Comparison of ENCODE assay signal across 13 cellular contexts in the genomic region with DNA sequence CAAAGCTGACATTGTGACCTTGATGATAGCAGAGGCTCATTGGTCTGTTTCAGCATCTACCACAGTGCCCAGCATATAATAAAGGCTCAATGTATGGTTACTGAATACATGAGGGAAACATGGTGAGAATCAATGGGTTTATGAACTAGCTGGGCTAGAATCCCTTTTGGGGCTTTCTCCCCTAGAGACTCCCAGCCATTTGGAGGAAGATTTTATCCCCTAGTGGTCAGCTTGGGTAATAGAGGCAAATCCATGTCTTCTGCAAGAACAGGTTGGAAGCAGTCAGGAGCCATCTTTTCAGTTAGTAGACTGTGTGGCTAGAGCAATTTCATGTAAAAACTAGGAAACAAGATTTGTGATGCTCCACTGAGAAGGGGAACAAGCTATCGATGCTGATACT. TPM values are rescaled to one million over a fixed set of nuclear protein-coding genes. Genes with fewer than 3 reads are reported as not detected.
A peak's percentile ranks its signal among the peaks of the same experiment; 100 is the strongest.
DNase-seq lines count a peak whose midpoint lies in the region; ATAC-seq, FAIRE-seq and TF ChIP-seq lines count a peak whose summit lies in the region.
"Had no signal": no experiment of that assay in that cellular context is flagged by ENCODE, and none has a peak within 500 bp of the region (broad histone marks: within the 10 kb centered on the region; RNA-seq: fewer than 3 reads in every experiment).

No MANE protein-coding gene starts in this region.

- no peak overlapping the region for H3K4me3 Mint-ChIP-seq in astrocyte (ENCODE audit: unreplicated experiment)
- H3K4me3 Mint-ChIP-seq: central memory CD8-positive, alpha-beta T cell had no signal

- FAIRE-seq in astrocyte (lab: Jason Lieb, UNC) = no peak
- FAIRE-seq: GM12891 had no signal

- H3K4me2 ChIP-seq in DOHH2 (ENCODE audit: low read length) (no peak overlapping the region), astrocyte (ENCODE audit: low read length) (no peak overlapping the region)

- H3K36me3 ChIP-seq in DOHH2 (ENCODE audit: control insufficient read depth, low read length) = no peaks in the 10 kb centered on the region
- no peaks in the 10 kb centered on the region for H3K36me3 ChIP-seq in astrocyte (ENCODE audit: insufficient read depth, low read length)
- no peaks in the 10 kb centered on the region for H3K36me3 ChIP-seq in lung (ENCODE audit: control insufficient read depth in 2 of 2, insufficient read depth in 2 of 2, low read length in 2 of 2)

- no peaks in the 10 kb centered on the region for H3K9me3 ChIP-seq in DOHH2 (ENCODE audit: control insufficient read depth, insufficient read depth, low read length)
- no peaks in the 10 kb centered on the region for H3K9me3 ChIP-seq in astrocyte (ENCODE audit: insufficient read depth, low read depth, low read length)
- H3K9me3 ChIP-seq in lung (ENCODE audit: control insufficient read depth in 2 of 2, insufficient read depth in 1 of 2, low read length in 1 of 2) = no peaks in the 10 kb centered on the region

- H4K20me1 ChIP-seq in DOHH2 (ENCODE audit: control insufficient read depth, insufficient read depth, low read depth, low read length) = no peaks in the 10 kb centered on the region
- H4K20me1 ChIP-seq in astrocyte (ENCODE audit: insufficient read depth, low read length) = no peaks in the 10 kb centered on the region

- H3K27ac ChIP-seq in DOHH2 (ENCODE audit: low read depth, low read length) (no peak overlapping the region), astrocyte (ENCODE audit: low read depth, low read length) (no peak overlapping the region), lung (ENCODE audit: low read depth in 1 of 2, low read length in 1 of 2) (no peak overlapping the region)

- no peaks in the 10 kb centered on the region for H3K4me1 ChIP-seq in DOHH2 (ENCODE audit: control insufficient read depth, low read length)
- no peaks in the 10 kb centered on the region for H3K4me1 ChIP-seq in astrocyte (ENCODE audit: insufficient read depth, low read length)
- no peaks in the 10 kb centered on the region for H3K4me1 ChIP-seq in lung (ENCODE audit: control insufficient read depth in 2 of 2, insufficient read depth in 2 of 2, low read length in 2 of 2)

- H3K27ac Mint-ChIP-seq in astrocyte (ENCODE audit: unreplicated experiment) = no peak overlapping the region

- peak; percentile 66 for TF ChIP-seq CTCF in DOHH2 (IDR thresholded peaks at IDR 0.05; ENCODE audit: low read depth, low read length, poor library complexity, severe bottlenecking)
- peak; percentile 44 for TF ChIP-seq CTCF in astrocyte (IDR thresholded peaks at IDR 0.05; ENCODE audit: insufficient read depth, low read depth, low read length)
- no peak for TF ChIP-seq CTCF in lung (IDR thresholded peaks at IDR 0.05; ENCODE audit: control extremely low read depth, extremely low read depth)

- H3K9me3 Mint-ChIP-seq in astrocyte (ENCODE audit: unreplicated experiment) = no peaks in the 10 kb centered on the region
- H3K9me3 Mint-ChIP-seq: central memory CD8-positive, alpha-beta T cell had no signal

- no peaks in the 10 kb centered on the region for H3K27me3 ChIP-seq in DOHH2 (ENCODE audit: control insufficient read depth, low read length)
- peaks cover 2% of the 10 kb centered on the region for H3K27me3 ChIP-seq in astrocyte (ENCODE audit: insufficient read depth, low read length)
- H3K27me3 ChIP-seq in lung (ENCODE audit: control insufficient read depth, insufficient read depth) = no peaks in the 10 kb centered on the region

- H3K27me3 Mint-ChIP-seq in astrocyte (ENCODE audit: low read depth, unreplicated experiment) = no peaks in the 10 kb centered on the region

- DNase-seq in HEK293T (ENCODE audit: extremely low spot score) (peak; percentile 67), astrocyte (ENCODE audit: low read depth) (no peak), lung (ENCODE audit: low spot score) (peak; percentile 11)
- no peak for DNase-seq in activated naive CD4-positive, alpha-beta T cell treated with anti-CD3 and anti-CD28 coated beads, Interleukin-2, amount 50 U/mL, for 16 hours

- no peaks in the 10 kb centered on the region for H3K9me2 ChIP-seq in DOHH2 (replicated peaks; ENCODE audit: control insufficient read depth, low read length)

- H3K79me2 ChIP-seq in DOHH2 (ENCODE audit: control insufficient read depth, low read length) (no peaks in the 10 kb centered on the region), astrocyte (ENCODE audit: insufficient read depth, low read length) (no peaks in the 10 kb centered on the region)

- POLR2A ChIA-PET in HEK293T (lab: Yijun Ruan, JAX) = no interaction called here

- no peaks in the 10 kb centered on the region for H3K36me3 Mint-ChIP-seq in astrocyte (ENCODE audit: low read depth, unreplicated experiment)

- ATAC-seq in lung (ENCODE audit: insufficient read depth, low FRiP score) (no peak), esophagus mucosa (no peak), HG02642 (IDR thresholded peaks at IDR 0.05; ENCODE audit: poor library complexity, unreplicated experiment) (no peak), GM21367 (IDR thresholded peaks at IDR 0.05; ENCODE audit: unreplicated experiment) (no peak)

- CTCF ChIA-PET in HEK293T (lab: Yijun Ruan, JAX) = interaction anchor here (1.2 to 1.4 kb wide), 2 partner anchors 9 to 12 kb away, joined by 3 to 6 read pairs; no protein-coding TSS in a partner anchor

- H3K9ac ChIP-seq in astrocyte (ENCODE audit: low read length) = no peak overlapping the region

- 87 to 93% methylated on average over 1 of the region's 1 CpG for WGBS in lung, 2 donors

- H2AFZ ChIP-seq in astrocyte (ENCODE audit: low read depth, low read length) = no peak overlapping the region

- no peaks in the 10 kb centered on the region for H3F3A ChIP-seq in DOHH2 (ENCODE audit: control insufficient read depth, insufficient read depth)

- H3K4me1 Mint-ChIP-seq in astrocyte (ENCODE audit: low read depth, unreplicated experiment) = no peaks in the 10 kb centered on the region
- H3K4me1 Mint-ChIP-seq: central memory CD8-positive, alpha-beta T cell had no signal

- H3K4me3 ChIP-seq in DOHH2 (ENCODE audit: low read length) (no peak overlapping the region), astrocyte (ENCODE audit: insufficient read depth, low read depth, low read length) (no peak overlapping the region), lung (no peak overlapping the region)

TF ChIP-seq in HEK293T, 16 proteins besides CTCF, POLR2A, EP300 and RAD21:
- TF ChIP-seq ELF4 (IDR thresholded peaks at IDR 0.05) = no peak
- TF ChIP-seq ZNF384 (IDR thresholded peaks at IDR 0.05) = no peak
- TF ChIP-seq NFRKB (IDR thresholded peaks at IDR 0.05) = no peak
- TF ChIP-seq FOXK2 (IDR thresholded peaks at IDR 0.05) = no peak
- TF ChIP-seq FOXM1 (IDR thresholded peaks at IDR 0.05; ENCODE audit: borderline replicate concordance) = no peak
- TF ChIP-seq BHLHE40 (IDR thresholded peaks at IDR 0.05; ENCODE audit: borderline replicate concordance) = no peak
- no peak for TF ChIP-seq FOXA1 (IDR thresholded peaks at IDR 0.05)
- no peak for TF ChIP-seq LEF1 (IDR thresholded peaks at IDR 0.05; ENCODE audit: borderline replicate concordance)
- no peak for TF ChIP-seq HDGF (IDR thresholded peaks at IDR 0.05; ENCODE audit: borderline replicate concordance)
- TF ChIP-seq L3MBTL2 (conservative IDR thresholded peaks at IDR 0.05) = no peak
- TF ChIP-seq, protein P1, sequence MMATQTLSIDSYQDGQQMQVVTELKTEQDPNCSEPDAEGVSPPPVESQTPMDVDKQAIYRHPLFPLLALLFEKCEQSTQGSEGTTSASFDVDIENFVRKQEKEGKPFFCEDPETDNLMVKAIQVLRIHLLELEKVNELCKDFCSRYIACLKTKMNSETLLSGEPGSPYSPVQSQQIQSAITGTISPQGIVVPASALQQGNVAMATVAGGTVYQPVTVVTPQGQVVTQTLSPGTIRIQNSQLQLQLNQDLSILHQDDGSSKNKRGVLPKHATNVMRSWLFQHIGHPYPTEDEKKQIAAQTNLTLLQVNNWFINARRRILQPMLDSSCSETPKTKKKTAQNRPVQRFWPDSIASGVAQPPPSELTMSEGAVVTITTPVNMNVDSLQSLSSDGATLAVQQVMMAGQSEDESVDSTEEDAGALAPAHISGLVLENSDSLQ (IDR thresholded peaks at IDR 0.05) = no peak
- TF ChIP-seq CTBP1 (IDR thresholded peaks at IDR 0.05; ENCODE audit: borderline replicate concordance) = no peak
- TF ChIP-seq ARNT (IDR thresholded peaks at IDR 0.05) = no peak
- TF ChIP-seq SUZ12 (IDR thresholded peaks at IDR 0.05) = no peak

RNA-seq across cellular contexts. Expression of a gene that starts 15.8 kb away (rescaled TPM):
- total RNA-seq in astrocyte (not detected in 2 replicates), lung (not detected), esophagus mucosa (not detected)
- polyA plus RNA-seq in lung = under 1 TPM in 1 of 2 donors, not detected in 1; 0.08 TPM
- total RNA-seq: H4 had no signal

RNA-seq across cellular contexts. Expression of a gene that starts 58.3 kb away (rescaled TPM):
- not detected in 2 replicates for total RNA-seq in astrocyte
- total RNA-seq in lung = under 1 TPM; 0.28 to 0.52 TPM
- 1 to 10 TPM in 1 of 2 donors, not detected in 1; 4.2 TPM for polyA plus RNA-seq in lung
- total RNA-seq in esophagus mucosa = 0.76 TPM
- total RNA-seq: activated CD8-positive, alpha-beta memory T cell treated with anti-CD3 and anti-CD28 coated beads for 36 hours; HT1080 had no signal

Comparison
In these comparisons a context has a peak if more than half of its experiments do, and no peak if none do; other contexts are left out.
1. DNase-seq: peak in HEK293T (single experiment) and lung (single experiment); none in astrocyte (single experiment) and activated naive CD4-positive, alpha-beta T cell treated with anti-CD3 and anti-CD28 coated beads, Interleukin-2, amount 50 U/mL, for 16 hours (single experiment).